ENCODE assay signal across 8 cellular contexts in the genomic region with DNA sequence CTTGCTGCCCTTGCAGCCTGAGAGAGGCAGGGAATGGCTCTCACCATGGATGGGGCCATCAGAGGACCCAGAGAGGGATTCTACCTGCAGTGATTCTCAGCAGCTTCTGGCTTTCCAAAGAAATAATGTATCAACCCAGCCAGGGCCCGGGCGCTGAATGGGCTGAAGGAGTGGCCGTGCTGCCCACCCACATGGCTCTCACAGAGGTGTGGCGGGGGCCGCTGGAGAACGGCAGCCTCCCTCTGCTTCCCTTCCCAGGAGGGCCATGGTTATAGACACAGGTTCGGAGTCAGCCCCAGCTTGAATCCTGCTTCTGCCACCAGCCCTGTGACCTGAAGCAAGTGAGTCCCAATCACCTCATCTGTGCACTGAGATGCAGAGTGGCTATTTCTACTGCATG.
"Had no signal": no experiment of that assay in that cellular context is flagged by ENCODE, and none has a peak within 500 bp of the region (broad histone marks: within the 10 kb centered on the region; RNA-seq: fewer than 3 reads in every experiment).

No MANE protein-coding gene starts in this region.

- H3K36me3 ChIP-seq: HAP-1 had no signal

- H3K4me3 ChIP-seq: GM23248, GM23338, HAP-1 had no signal

- ATAC-seq: GM23338, HCT116 had no signal

- H3K4me2 ChIP-seq: GM23338 had no signal

- H3K4me1 ChIP-seq: HAP-1 had no signal

- H3K9me3 ChIP-seq: HAP-1 had no signal

- H3K27ac ChIP-seq: GM23248 had no signal

- H3K9ac ChIP-seq: GM23248 had no signal

- DNase-seq: GM23248, GOT3, H9, HCEC 1CT, HFFc6 had no signal

- H2AFZ ChIP-seq: GM23248, GM23338 had no signal
